In genomic region chr19:51621178-51621577, GRCh38 we compare ENCODE assay signal across 16 cellular contexts. TPM values are rescaled to one million over a fixed set of nuclear protein-coding genes. Genes with fewer than 3 reads are reported as not detected.
DNase-seq lines count a peak whose midpoint lies in the region; ATAC-seq and TF ChIP-seq lines count a peak whose summit lies in the region.
"Had no signal": no experiment of that assay in that cellular context is flagged by ENCODE, and none has a peak within 500 bp of the region (broad histone marks: within the 10 kb centered on the region; RNA-seq: fewer than 3 reads in every experiment).

No MANE protein-coding gene starts in this region.

- H3K27ac Mint-ChIP-seq in activated B cell treated with CpG ODN at 0.5 μM for 24 hours = peak overlapping the region; percentile 21
- H3K27ac Mint-ChIP-seq in T-helper 17 cell = no peak overlapping the region

- no peak for TF ChIP-seq CTCF in activated B cell treated with CpG ODN at 0.5 μM for 24 hours (IDR thresholded peaks at IDR 0.05)
- no peak for TF ChIP-seq CTCF in A673 (conservative IDR thresholded peaks at IDR 0.05; ENCODE audit: low read depth, low read length)

- H3K27me3 ChIP-seq in BLaER1 treated with 17β-estradiol and CSF1 and Interleukin-3, amounts not matched to agents 10 nM and 100 nM = no peaks in the 10 kb centered on the region
- H3K27me3 ChIP-seq in A673 (replicated peaks; ENCODE audit: insufficient read depth, low read depth, low read length, poor library complexity) = peaks cover 57% of the 10 kb centered on the region

- intact Hi-C loops in activated B cell treated with CpG ODN at 0.5 μM for 24 hours (cut with micrococcal nuclease) (loop anchor here (1.0 to 2.0 kb wide), 2 partner anchors 14 to 30 kb away; no protein-coding TSS in a partner anchor), A673 (cut with micrococcal nuclease; ENCODE audit: unreplicated experiment) (no loop called here)

- H3K27ac ChIP-seq in BLaER1 treated with 17β-estradiol and CSF1 and Interleukin-3, amounts not matched to agents 10 nM and 100 nM = peak overlapping the region in 7 of 11 experiments; percentile 19 to 71 (median 45); a peak in 10 of 22 replicates
- H3K27ac ChIP-seq in A673 (ENCODE audit: low read depth, low read length, poor library complexity, severe bottlenecking) = no peak overlapping the region
- H3K27ac ChIP-seq: prostate gland, RWPE1 had no signal

- in situ Hi-C loops in KBM-7 (cut with MboI; ENCODE audit: low pct_unique_long_range_greater_than_20kb, low sequenced_read_pairs) = no loop called here

- H3K9me3 Mint-ChIP-seq in activated B cell treated with CpG ODN at 0.5 μM for 24 hours = no peaks in the 10 kb centered on the region

- peak overlapping the region in 1 of 11 experiments; percentile 25; a peak in 2 of 22 replicates for H3K9ac ChIP-seq in BLaER1 treated with 17β-estradiol and CSF1 and Interleukin-3, amounts not matched to agents 10 nM and 100 nM

- DNase-seq in GM19238 (ENCODE audit: insufficient read length, low spot score) (peak; percentile 44), KBM-7 (peak; percentile 93), activated B cell treated with CpG ODN at 0.5 μM for 24 hours (no peak), T-helper 17 cell (no peak), A673 (ENCODE audit: low spot score) (no peak)
- DNase-seq: activated naive CD4-positive, alpha-beta T cell; effector memory CD4-positive, alpha-beta T cell; midbrain; T1000; trophoblast cell had no signal

- no TSS peak for BruUV-seq in A673 (replicated peaks; lab: Mats Ljungman, UMichigan)

- no peaks in the 10 kb centered on the region for H3K27me3 Mint-ChIP-seq in activated B cell treated with CpG ODN at 0.5 μM for 24 hours
- peaks cover 34% of the 10 kb centered on the region for H3K27me3 Mint-ChIP-seq in T-helper 17 cell

- peak overlapping the region in 8 of 11 experiments; percentile 10 to 62 (median 38); a peak in 14 of 22 replicates for H3K4me2 ChIP-seq in BLaER1 treated with 17β-estradiol and CSF1 and Interleukin-3, amounts not matched to agents 10 nM and 100 nM

- POLR2A ChIA-PET in activated B cell treated with CpG ODN at 0.5 μM for 24 hours (lab: Charles Lee) = interaction anchor here (0.9 to 1.8 kb wide), 5 partner anchors 13 to 50 kb away, joined by 4 to 9 read pairs (median 5); partner anchors contain the start of genes SIGLEC14 and ZNF175
- POLR2A ChIA-PET in A673 (lab: Charles Lee; ENCODE audit: low non-redundant PET) = no interaction called here

- 0 out of 22 replicates have a peak, but pooled peaks cover 0 to 7% (median 0%) of the 10 kb centered on the region in 11 experiments for H3K9me3 ChIP-seq in BLaER1 treated with 17β-estradiol and CSF1 and Interleukin-3, amounts not matched to agents 10 nM and 100 nM (replicated peaks in 1 of 11)
- H3K9me3 ChIP-seq in T-helper 17 cell (ENCODE audit: control insufficient read depth, low read length, poor library complexity, severe bottlenecking) (no peaks in the 10 kb centered on the region), A673 (ENCODE audit: low read depth, low read length, poor library complexity, severe bottlenecking) (no peaks in the 10 kb centered on the region)
- H3K9me3 ChIP-seq: prostate gland had no signal

- ATAC-seq in activated B cell treated with CpG ODN at 0.5 μM for 24 hours (ENCODE audit: low read depth) = peak; percentile 87
- no peak for ATAC-seq in T-helper 17 cell
- ATAC-seq in GM21360 (IDR thresholded peaks at IDR 0.05; ENCODE audit: unreplicated experiment) = no peak
- no peak for ATAC-seq in GM21381 (IDR thresholded peaks at IDR 0.05; ENCODE audit: unreplicated experiment)

- no peaks in the 10 kb centered on the region for H4K20me1 ChIP-seq in BLaER1 treated with 17β-estradiol and CSF1 and Interleukin-3, amounts not matched to agents 10 nM and 100 nM

- no peak overlapping the region for H3K4me3 ChIP-seq in BLaER1 treated with 17β-estradiol and CSF1 and Interleukin-3, amounts not matched to agents 10 nM and 100 nM
- H3K4me3 ChIP-seq in A673 (ENCODE audit: low read depth, low read length, poor library complexity, severe bottlenecking) = no peak overlapping the region
- H3K4me3 ChIP-seq: prostate gland had no signal

- H3K36me3 Mint-ChIP-seq in activated B cell treated with CpG ODN at 0.5 μM for 24 hours (ENCODE audit: low read depth) (peaks cover 34% of the 10 kb centered on the region), T-helper 17 cell (ENCODE audit: low read depth) (peaks cover 8% of the 10 kb centered on the region)

- CTCF ChIA-PET in activated B cell treated with CpG ODN at 0.5 μM for 24 hours (lab: Charles Lee) (interaction anchor here (0.6 kb wide), 1 partner anchor 36 kb away, joined by 3 read pairs; no protein-coding TSS in a partner anchor), A673 (lab: Charles Lee) (no interaction called here)

- H3K4me1 Mint-ChIP-seq in activated B cell treated with CpG ODN at 0.5 μM for 24 hours = peaks cover 24% of the 10 kb centered on the region
- H3K4me1 Mint-ChIP-seq in T-helper 17 cell = peaks cover 5% of the 10 kb centered on the region

- H3K4me3 Mint-ChIP-seq in activated B cell treated with CpG ODN at 0.5 μM for 24 hours = no peak overlapping the region
- H3K4me3 Mint-ChIP-seq in T-helper 17 cell = no peak overlapping the region

- H3K36me3 ChIP-seq in BLaER1 treated with 17β-estradiol and CSF1 and Interleukin-3, amounts not matched to agents 10 nM and 100 nM = peaks cover 0 to 48% (median 0%) of the 10 kb centered on the region in 11 experiments; a peak in 4 of 22 replicates
- H3K36me3 ChIP-seq in A673 (ENCODE audit: insufficient read depth, low read length, poor library complexity, severe bottlenecking) = no peaks in the 10 kb centered on the region
- H3K36me3 ChIP-seq: prostate gland had no signal

- peaks cover 0 to 41% (median 19%) of the 10 kb centered on the region in 10 experiments; a peak in 15 of 20 replicates for H3K4me1 ChIP-seq in BLaER1 treated with 17β-estradiol and CSF1 and Interleukin-3, amounts not matched to agents 10 nM and 100 nM
- no peaks in the 10 kb centered on the region for H3K4me1 ChIP-seq in A673 (ENCODE audit: insufficient read depth, low read length, poor library complexity, severe bottlenecking)
- H3K4me1 ChIP-seq: prostate gland had no signal

RNA-seq across cellular contexts. Expression of gene SIGLEC5, which starts 9.0 kb away (rescaled TPM):
- total RNA-seq in activated B cell treated with CpG ODN at 0.5 μM for 24 hours = 0.22 TPM in 1 of 2 replicates, not detected in the other
- total RNA-seq in T-helper 17 cell = under 1 TPM in 1 of 2 donors, not detected in 1; 0.37 TPM
- not detected in 2 replicates for total RNA-seq in A673 (2021)
- total RNA-seq: activated CD8-positive, alpha-beta memory T cell treated with anti-CD3 and anti-CD28 coated beads for 36 hours; prostate gland had no signal

RNA-seq across cellular contexts. Expression of gene SIGLEC14, which starts 25.4 kb away (rescaled TPM):
- 10.5 and 12.8 TPM in 2 replicates for total RNA-seq in activated B cell treated with CpG ODN at 0.5 μM for 24 hours
- 1 to 10 TPM in 1 of 2 donors, under 1 TPM in 1; 0.86 to 3.3 TPM for total RNA-seq in T-helper 17 cell
- not detected in 2 replicates for total RNA-seq in A673 (2021)

RNA-seq across cellular contexts. Expression of gene ZNF175, which starts 50.1 kb away (rescaled TPM):
- total RNA-seq in activated B cell treated with CpG ODN at 0.5 μM for 24 hours (20.6 and 23.6 TPM in 2 replicates), T-helper 17 cell (1 to 10 TPM; 4.5 to 5.1 TPM), A673 (2021) (10.4 and 15.1 TPM in 2 replicates)

Comparison
In these comparisons a context has a peak if more than half of its experiments do, and no peak if none do; other contexts are left out.
1. DNase-seq: peak in GM19238 (single experiment) and KBM-7 (single experiment); none in activated B cell treated with CpG ODN at 0.5 μM for 24 hours (single experiment), T-helper 17 cell (0 of 3) and A673 (single experiment).